Comparison of ENCODE assay signal across 8 cellular contexts in genomic region chr4:147683172-147683571, GRCh38. TPM values are rescaled to one million over a fixed set of nuclear protein-coding genes. Genes with fewer than 3 reads are reported as not detected.
A peak's percentile ranks its signal among the peaks of the same experiment; 100 is the strongest.
DNase-seq lines count a peak whose midpoint lies in the region; ATAC-seq and TF ChIP-seq lines count a peak whose summit lies in the region.

No MANE protein-coding gene starts in this region.

- BruUV-seq in MCF 10A (replicated peaks; lab: Mats Ljungman, UMichigan): TSS peak; percentile 64

- no peaks in the 10 kb centered on the region for H3K9me2 ChIP-seq in OCI-LY1 (ENCODE audit: low read depth, low read length)

- peaks cover 12% of the 10 kb centered on the region; the same call in 1 of the 2 replicates for H3K79me2 ChIP-seq in OCI-LY1 (ENCODE audit: insufficient read depth, low read length)

- POLR2A ChIA-PET in MCF 10A (lab: Yijun Ruan, JAX): interaction anchor here (0.9 to 2.9 kb wide), 18 partner anchors 13 to 211 kb away, joined by 3 to 48 read pairs (median 6); partner anchors contain the start of genes ARHGAP10 and TMEM184C

- CTCF ChIA-PET in MCF 10A (lab: Yijun Ruan, JAX): interaction anchor here (0.6 to 2.1 kb wide), 4 partner anchors 27 to 1946 kb away, joined by 3 to 19 read pairs (median 3); no protein-coding TSS in a partner anchor

- DNase-seq in Right ventricle myocardium inferior (ENCODE audit: missing footprints) (no peak), cardiac septum (ENCODE audit: low spot score) (no peak), MCF 10A (ENCODE audit: unreplicated experiment) (peak; percentile 33), iris pigment epithelial cell (ENCODE audit: low read depth) (peak; percentile 44)
- DNase-seq in stimulated activated CD4-positive, alpha-beta T cell treated with anti-CD3 and anti-CD28 coated beads, Interleukin-4, amount 100 ng/mL, for 1 hour: peak; percentile 8

- H2AFZ ChIP-seq in OCI-LY1 (ENCODE audit: low read length): no peak overlapping the region

- H3K27ac ChIP-seq in OCI-LY1 (ENCODE audit: low read depth, low read length, poor library complexity, severe bottlenecking): peak overlapping the region; percentile 63

- H3F3A ChIP-seq in OCI-LY1 (ENCODE audit: insufficient read depth, low read length): no peaks in the 10 kb centered on the region

- no peaks in the 10 kb centered on the region for H3K9me3 ChIP-seq in OCI-LY1 (ENCODE audit: low read length)

- H3K36me3 ChIP-seq in OCI-LY1 (ENCODE audit: insufficient read depth, low read length): peaks cover 20% of the 10 kb centered on the region

- H3K27me3 ChIP-seq in OCI-LY1 (ENCODE audit: insufficient read depth, low read length): no peaks in the 10 kb centered on the region

- peak overlapping the region; percentile 96 for H3K4me2 ChIP-seq in OCI-LY1 (ENCODE audit: low read length)

- intact Hi-C loops in Right ventricle myocardium inferior (cut with DNase I) (no loop called here), cardiac septum (cut with DNase I) (loop anchor here (5.0 kb wide), 1 partner anchor 66 kb away; the partner anchor contains the start of gene TMEM184C), MCF 10A (cut with micrococcal nuclease) (no loop called here)

- H3K9ac ChIP-seq in OCI-LY1 (ENCODE audit: low read length): peak overlapping the region; percentile 89

- H3K9me3 Mint-ChIP-seq in MCF 10A (ENCODE audit: unreplicated experiment): no peaks in the 10 kb centered on the region

- TF ChIP-seq CTCF in OCI-LY1 (IDR thresholded peaks at IDR 0.05; ENCODE audit: low read length): no peak
- TF ChIP-seq CTCF in MCF 10A (IDR thresholded peaks at IDR 0.05; ENCODE audit: unreplicated experiment): no peak

- H3K4me3 ChIP-seq in OCI-LY1 (ENCODE audit: low read depth, low read length, poor library complexity, severe bottlenecking): peak overlapping the region; percentile 85

- ATAC-seq in Right ventricle myocardium inferior: peak; percentile 43
- ATAC-seq in HG03457 (IDR thresholded peaks at IDR 0.05; ENCODE audit: unreplicated experiment): no peak
- no peak for ATAC-seq in HG03097 (IDR thresholded peaks at IDR 0.05; ENCODE audit: low FRiP score, unreplicated experiment)

- H3K4me1 Mint-ChIP-seq in MCF 10A (ENCODE audit: insufficient read depth, unreplicated experiment): peaks cover 11% of the 10 kb centered on the region

- peak overlapping the region; percentile 89 for H3K27ac Mint-ChIP-seq in MCF 10A (ENCODE audit: low read depth, unreplicated experiment)

- no peaks in the 10 kb centered on the region for H4K20me1 ChIP-seq in OCI-LY1 (ENCODE audit: insufficient read depth, low read length)

- peak overlapping the region; percentile 88 for H3K4me3 Mint-ChIP-seq in MCF 10A (ENCODE audit: unreplicated experiment)

- no peaks in the 10 kb centered on the region for H3K27me3 Mint-ChIP-seq in MCF 10A (ENCODE audit: insufficient read depth, unreplicated experiment)

- peaks cover 19% of the 10 kb centered on the region for H3K36me3 Mint-ChIP-seq in MCF 10A (ENCODE audit: insufficient read depth, unreplicated experiment)

- H3K4me1 ChIP-seq in OCI-LY1 (ENCODE audit: insufficient read depth, low read length, severe bottlenecking): peaks cover 16% of the 10 kb centered on the region

RNA-seq across cellular contexts. Expression of gene PRMT9, which starts 0.8 kb away (rescaled TPM):
- total RNA-seq in Right ventricle myocardium inferior: 4.2 TPM
- 6.8 TPM for total RNA-seq in cardiac septum
- total RNA-seq in MCF 10A (2022): 6.1 and 8.4 TPM in 2 replicates

RNA-seq across cellular contexts. Expression of gene ARHGAP10, which starts 48.7 kb away (rescaled TPM):
- total RNA-seq in Right ventricle myocardium inferior (71.8 TPM), cardiac septum (41.8 TPM), MCF 10A (2022) (22.4 and 24.6 TPM in 2 replicates)

Comparison
In these comparisons a context has a peak if more than half of its experiments do, and no peak if none do; other contexts are left out.
1. DNase-seq: peak in MCF 10A (single experiment), iris pigment epithelial cell (single experiment) and stimulated activated CD4-positive, alpha-beta T cell treated with anti-CD3 and anti-CD28 coated beads, Interleukin-4, amount 100 ng/mL, for 1 hour (single experiment); none in Right ventricle myocardium inferior (single experiment) and cardiac septum (single experiment).